In genomic region chr7:7682856-7683255, GRCh38 we compare ENCODE assay signal across 1 cellular context.
TF ChIP-seq lines count a peak whose summit lies in the region.

No MANE protein-coding gene starts in this region.

TF ChIP-seq in WTC11, 78 proteins besides CTCF, POLR2A, EP300 and RAD21 (continued from another document):
- no peak for TF ChIP-seq E2F1 (CRISPR knock-in tag; IDR thresholded peaks at IDR 0.05)
TF ChIP-seq in WTC11: peak in this region for 0.
